In genomic region chr21:45128613-45129226, GRCh38 we compare ENCODE assay signal across 8 cellular contexts. TPM values are rescaled to one million over a fixed set of nuclear protein-coding genes. Genes with fewer than 3 reads are reported as not detected.
A peak's percentile ranks its signal among the peaks of the same experiment; 100 is the strongest.
DNase-seq lines count a peak whose midpoint lies in the region; ATAC-seq and TF ChIP-seq lines count a peak whose summit lies in the region.

No MANE protein-coding gene starts in this region.

- no peak overlapping the region for H3K27ac Mint-ChIP-seq in activated naive CD4-positive, alpha-beta T cell treated with anti-CD3 and anti-CD28 coated beads for 36 hours
- H3K27ac Mint-ChIP-seq in glutamatergic neuron (ENCODE audit: unreplicated experiment), result no peak overlapping the region

- H3K36me3 ChIP-seq in DND-41 (ENCODE audit: insufficient read depth, low read length), result no peaks in the 10 kb centered on the region
- H3K36me3 ChIP-seq in KMS-11 (ENCODE audit: insufficient read depth), result no peaks in the 10 kb centered on the region
- H3K36me3 ChIP-seq in prostate gland, result no peaks in the 10 kb centered on the region

- TF ChIP-seq POLR2A in prostate gland (IDR thresholded peaks at IDR 0.05), result no peak

- DNase-seq in DND-41 (peak; percentile 78), SK-N-DZ (ENCODE audit: low spot score) (peak; percentile 53), glutamatergic neuron (peak; percentile 75), prostate gland (ENCODE audit: low spot score) (peak; percentile 73), ureter (ENCODE audit: low spot score) (peak; percentile 78)
- DNase-seq in activated naive CD4-positive, alpha-beta T cell treated with anti-CD3 and anti-CD28 coated beads for 36 hours, result peak; percentile 88

- H3K4me3 ChIP-seq in DND-41 (ENCODE audit: low read depth in 1 of 2, low read length in 2 of 2) (no peak overlapping the region), KMS-11 (IDR thresholded peaks at IDR 0.05; ENCODE audit: insufficient read depth, low read depth, low read length) (no peak overlapping the region), prostate gland (no peak overlapping the region)

- CTCF ChIA-PET in activated naive CD4-positive, alpha-beta T cell treated with anti-CD3 and anti-CD28 coated beads for 36 hours (lab: Charles Lee), result interaction anchor here (0.6 to 8.2 kb wide), 42 partner anchors 11 to 445 kb away, joined by 3 to 112 read pairs (median 4); no protein-coding TSS in a partner anchor

- peaks cover 18% of the 10 kb centered on the region for H4K20me1 ChIP-seq in DND-41 (ENCODE audit: insufficient read depth, low read length)
- H4K20me1 ChIP-seq in KMS-11 (ENCODE audit: insufficient read depth), result no peaks in the 10 kb centered on the region

- H3K4me2 ChIP-seq in DND-41 (ENCODE audit: insufficient read depth, low read length), result no peak overlapping the region
- H3K4me2 ChIP-seq in KMS-11, result peak overlapping the region; percentile 98

- H3K9ac ChIP-seq in DND-41 (ENCODE audit: low read depth, low read length), result no peak overlapping the region
- no peak overlapping the region for H3K9ac ChIP-seq in KMS-11

- H3K27me3 ChIP-seq in DND-41 (ENCODE audit: insufficient read depth, low read length, poor library complexity) (no peaks in the 10 kb centered on the region), KMS-11 (ENCODE audit: insufficient read depth, low read depth) (no peaks in the 10 kb centered on the region), prostate gland (replicated peaks; ENCODE audit: insufficient read depth) (no peaks in the 10 kb centered on the region)

- H3K79me2 ChIP-seq in DND-41 (ENCODE audit: insufficient read depth, low read length), result peaks cover 6% of the 10 kb centered on the region
- no peaks in the 10 kb centered on the region for H3K79me2 ChIP-seq in KMS-11 (ENCODE audit: insufficient read depth, low read depth)

- 69% methylated on average over 10 of the region's 10 CpGs for WGBS in prostate gland

- H3K36me3 Mint-ChIP-seq in activated naive CD4-positive, alpha-beta T cell treated with anti-CD3 and anti-CD28 coated beads for 36 hours (ENCODE audit: low read depth), result no peaks in the 10 kb centered on the region
- H3K36me3 Mint-ChIP-seq in glutamatergic neuron (ENCODE audit: unreplicated experiment), result no peaks in the 10 kb centered on the region

- H3K27ac ChIP-seq in DND-41 (ENCODE audit: low read length) (no peak overlapping the region), KMS-11 (no peak overlapping the region), prostate gland (no peak overlapping the region)

- ATAC-seq in DND-41 (ENCODE audit: insufficient read depth, low read depth) (peak; percentile 99), HG03442 (IDR thresholded peaks at IDR 0.05; ENCODE audit: unreplicated experiment) (no peak)

- H2AFZ ChIP-seq in DND-41 (ENCODE audit: low read depth, low read length) (no peak overlapping the region), KMS-11 (ENCODE audit: low read depth) (no peak overlapping the region)

- H3K27me3 Mint-ChIP-seq in activated naive CD4-positive, alpha-beta T cell treated with anti-CD3 and anti-CD28 coated beads for 36 hours (ENCODE audit: low read depth), result no peaks in the 10 kb centered on the region
- H3K27me3 Mint-ChIP-seq in glutamatergic neuron (ENCODE audit: unreplicated experiment), result peaks cover 1% of the 10 kb centered on the region

- intact Hi-C loops in activated naive CD4-positive, alpha-beta T cell treated with anti-CD3 and anti-CD28 coated beads for 36 hours (cut with micrococcal nuclease), result loop anchor here (1.0 kb wide), 3 partner anchors 29 to 179 kb away; no protein-coding TSS in a partner anchor
- intact Hi-C loops in prostate gland (cut with DNase I), result no loop called here

- no peaks in the 10 kb centered on the region for H3K9me3 Mint-ChIP-seq in activated naive CD4-positive, alpha-beta T cell treated with anti-CD3 and anti-CD28 coated beads for 36 hours
- peaks cover 6% of the 10 kb centered on the region for H3K9me3 Mint-ChIP-seq in glutamatergic neuron (ENCODE audit: unreplicated experiment)

- TF ChIP-seq CTCF in DND-41 (IDR thresholded peaks at IDR 0.05; ENCODE audit: borderline replicate concordance, extremely low read depth, low read length, poor library complexity, severe bottlenecking) (peak; percentile 97), KMS-11 (conservative IDR thresholded peaks at IDR 0.05; ENCODE audit: low read depth, low read length) (peak; percentile 94), glutamatergic neuron (IDR thresholded peaks at IDR 0.05; ENCODE audit: partially characterized antibody, unreplicated experiment) (peak; percentile 65), prostate gland (IDR thresholded peaks at IDR 0.05) (peak; percentile 48 to 96 (median 93))

- H3K4me3 Mint-ChIP-seq in activated naive CD4-positive, alpha-beta T cell treated with anti-CD3 and anti-CD28 coated beads for 36 hours, result no peak overlapping the region
- no peak overlapping the region for H3K4me3 Mint-ChIP-seq in glutamatergic neuron (ENCODE audit: unreplicated experiment)

- H3K4me1 ChIP-seq in DND-41 (ENCODE audit: insufficient read depth, low read length) (no peaks in the 10 kb centered on the region), KMS-11 (ENCODE audit: low read depth, poor library complexity, severe bottlenecking) (peaks cover 66% of the 10 kb centered on the region), prostate gland (replicated peaks) (peaks cover 4% of the 10 kb centered on the region)

- peaks cover 32% of the 10 kb centered on the region for H3K4me1 Mint-ChIP-seq in activated naive CD4-positive, alpha-beta T cell treated with anti-CD3 and anti-CD28 coated beads for 36 hours (ENCODE audit: low read depth)
- H3K4me1 Mint-ChIP-seq in glutamatergic neuron (ENCODE audit: low read depth, unreplicated experiment), result peaks cover 50% of the 10 kb centered on the region

- H3K9me3 ChIP-seq in DND-41 (ENCODE audit: insufficient read depth, low read length, severe bottlenecking) (no peaks in the 10 kb centered on the region), prostate gland (no peaks in the 10 kb centered on the region)

RNA-seq across cellular contexts. Expression of gene ADARB1, which starts 54.3 kb away (rescaled TPM):
- 2.5 and 3.1 TPM in 2 replicates for polyA plus RNA-seq in SK-N-DZ (2014; cell fraction: cytosol; rRNA removed)
- 7.2 and 12.7 TPM in 2 replicates for polyA plus RNA-seq in SK-N-DZ (2014; cell fraction: nucleus; rRNA removed)
- total RNA-seq in activated naive CD4-positive, alpha-beta T cell treated with anti-CD3 and anti-CD28 coated beads for 36 hours, result 10 to 100 TPM; 30.1 to 33.3 TPM
- total RNA-seq in glutamatergic neuron (ENCODE audit: unreplicated experiment), result 49.2 TPM
- 10 to 100 TPM; 21.0 to 30.9 TPM for total RNA-seq in prostate gland
- 23.9 TPM for total RNA-seq in ureter
